In genomic region chr3:194486540-194487288, GRCh38 we compare ENCODE assay signal across 8 cellular contexts. TPM values are rescaled to one million over a fixed set of nuclear protein-coding genes. Genes with fewer than 3 reads are reported as not detected.
DNase-seq lines count a peak whose midpoint lies in the region; ATAC-seq, FAIRE-seq and TF ChIP-seq lines count a peak whose summit lies in the region.

TSS of gene ATP13A3 (minus strand) at chr3:194487002. CDS start at chr3:194462190, 24,812 bp downstream.

- no peak for TF ChIP-seq CTCF in esophagus muscularis mucosa (IDR thresholded peaks at IDR 0.05)

- no peak for FAIRE-seq in RCC 7860 (lab: Jason Lieb, UNC)

- WGBS in esophagus muscularis mucosa: 0% methylated on average over 11 of the region's 99 CpGs

- H3K9me3 ChIP-seq in KOPT-K1 (ENCODE audit: insufficient read depth, low read length, poor library complexity, severe bottlenecking) (no peaks in the 10 kb centered on the region), esophagus muscularis mucosa (no peaks in the 10 kb centered on the region)

- intact Hi-C loops in esophagus muscularis mucosa (cut with DNase I): no loop called here

- H3K36me3 ChIP-seq in KOPT-K1 (ENCODE audit: insufficient read depth, low read length): peaks cover 24% of the 10 kb centered on the region
- peaks cover 0 to 6% (median 2%) of the 10 kb centered on the region in 4 donors for H3K36me3 ChIP-seq in esophagus muscularis mucosa

- H3K9me3 Mint-ChIP-seq in activated T-cell treated with anti-CD3 and anti-CD28 coated beads, Interleukin-2, amount 50 U/mL, for 72 hours: peaks cover 0 to 4% of the 10 kb centered on the region in 2 donors
- H3K9me3 Mint-ChIP-seq in stimulated activated effector memory CD8-positive, alpha-beta T cell treated with anti-CD3 and anti-CD28 coated beads, Interleukin-12 subunit alpha, Interleukin-12 subunit beta, amount 100 ng/mL, for 72 hours: no peaks in the 10 kb centered on the region

- no peaks in the 10 kb centered on the region for H3K27me3 ChIP-seq in esophagus muscularis mucosa

- peak; percentile 67 for ATAC-seq in GM21737 (IDR thresholded peaks at IDR 0.05; ENCODE audit: unreplicated experiment)
- peak; percentile 81 to 85 for ATAC-seq in activated T-cell treated with anti-CD3 and anti-CD28 coated beads, Interleukin-2, amount 50 U/mL, for 72 hours (replicated peaks in 1 of 2)
- ATAC-seq in stimulated activated effector memory CD8-positive, alpha-beta T cell treated with anti-CD3 and anti-CD28 coated beads, Interleukin-12 subunit alpha, Interleukin-12 subunit beta, amount 100 ng/mL, for 72 hours: peak; percentile 86

- peak within 1 kb of the TSS; percentile 79 to 91 (median 82) for H3K4me3 ChIP-seq in esophagus muscularis mucosa

- peak; percentile 87 for TF ChIP-seq POLR2A in esophagus muscularis mucosa (IDR thresholded peaks at IDR 0.05; ENCODE audit: low read depth)

- DNase-seq in DMS53 (lab: John Stamatoyannopoulos, UW): peak; percentile 94
- DNase-seq in RCC 7860 (ENCODE audit: low spot score): peak; percentile 83
- DNase-seq in activated T-cell treated with anti-CD3 and anti-CD28 coated beads, Interleukin-2, amount 50 U/mL, for 72 hours: peak; percentile 91
- DNase-seq in esophagus muscularis mucosa (ENCODE audit: extremely low spot score): peak; percentile 96
- peak; percentile 90 for DNase-seq in myocyte (ENCODE audit: low read depth)
- peak; percentile 84 to 90 for DNase-seq in stimulated activated effector memory CD8-positive, alpha-beta T cell treated with anti-CD3 and anti-CD28 coated beads, Interleukin-12 subunit alpha, Interleukin-12 subunit beta, amount 100 ng/mL, for 72 hours (ENCODE audit: low spot score in 2 of 2)

- H3K4me1 Mint-ChIP-seq in activated T-cell treated with anti-CD3 and anti-CD28 coated beads, Interleukin-2, amount 50 U/mL, for 72 hours (ENCODE audit: low read depth): peaks cover 71% of the 10 kb centered on the region
- peaks cover 57% of the 10 kb centered on the region for H3K4me1 Mint-ChIP-seq in stimulated activated effector memory CD8-positive, alpha-beta T cell treated with anti-CD3 and anti-CD28 coated beads, Interleukin-12 subunit alpha, Interleukin-12 subunit beta, amount 100 ng/mL, for 72 hours

- H3K27me3 Mint-ChIP-seq in activated T-cell treated with anti-CD3 and anti-CD28 coated beads, Interleukin-2, amount 50 U/mL, for 72 hours (ENCODE audit: low read depth): no peaks in the 10 kb centered on the region

- H3K27ac ChIP-seq in KOPT-K1 (ENCODE audit: low read depth, low read length, poor library complexity, severe bottlenecking) (peak within 1 kb of the TSS; percentile 73), esophagus muscularis mucosa (replicated peaks in 1 of 4) (peak within 1 kb of the TSS; percentile 90 to 93 (median 92))

- peak within 1 kb of the TSS; percentile 92 to 99 for H3K4me3 Mint-ChIP-seq in activated T-cell treated with anti-CD3 and anti-CD28 coated beads, Interleukin-2, amount 50 U/mL, for 72 hours
- peak within 1 kb of the TSS; percentile 88 for H3K4me3 Mint-ChIP-seq in stimulated activated effector memory CD8-positive, alpha-beta T cell treated with anti-CD3 and anti-CD28 coated beads, Interleukin-12 subunit alpha, Interleukin-12 subunit beta, amount 100 ng/mL, for 72 hours

- peak within 1 kb of the TSS; percentile 99 for H3K27ac Mint-ChIP-seq in activated T-cell treated with anti-CD3 and anti-CD28 coated beads, Interleukin-2, amount 50 U/mL, for 72 hours
- H3K27ac Mint-ChIP-seq in stimulated activated effector memory CD8-positive, alpha-beta T cell treated with anti-CD3 and anti-CD28 coated beads, Interleukin-12 subunit alpha, Interleukin-12 subunit beta, amount 100 ng/mL, for 72 hours: peak within 1 kb of the TSS; percentile 95

- TF ChIP-seq EP300 in esophagus muscularis mucosa (IDR thresholded peaks at IDR 0.05): no peak

- H3K36me3 Mint-ChIP-seq in activated T-cell treated with anti-CD3 and anti-CD28 coated beads, Interleukin-2, amount 50 U/mL, for 72 hours (ENCODE audit: insufficient read depth in 2 of 2): peaks cover 10 to 17% of the 10 kb centered on the region in 2 donors
- peaks cover 43% of the 10 kb centered on the region for H3K36me3 Mint-ChIP-seq in stimulated activated effector memory CD8-positive, alpha-beta T cell treated with anti-CD3 and anti-CD28 coated beads, Interleukin-12 subunit alpha, Interleukin-12 subunit beta, amount 100 ng/mL, for 72 hours

- peaks cover 20 to 52% (median 50%) of the 10 kb centered on the region in 4 donors for H3K4me1 ChIP-seq in esophagus muscularis mucosa

RNA-seq across cellular contexts. Expression of gene ATP13A3, which starts in this region (rescaled TPM):
- total RNA-seq in activated T-cell treated with anti-CD3 and anti-CD28 coated beads, Interleukin-2, amount 50 U/mL, for 72 hours: 100 to 1,000 TPM in 1 of 2 donors, 10 to 100 TPM in 1; 97.7 to 121 TPM
- total RNA-seq in esophagus muscularis mucosa (100 to 1,000 TPM in 2 of 4 donors, 10 to 100 TPM in 2; 74.7 to 167 (median 91.0) TPM), myocyte (202 and 213 TPM in 2 replicates)
- 26.9 TPM for polyA plus RNA-seq in myocyte (2012)

Comparison
In these comparisons a context has a peak if more than half of its experiments do, and no peak if none do; other contexts are left out.
1. Peak in every context shown above with its lines: DNase-seq, ATAC-seq, H3K4me3 ChIP-seq and H3K27ac ChIP-seq.